Comparison of ENCODE assay signal across 12 cellular contexts in genomic region chr15:77027111-77027696, GRCh38. TPM values are rescaled to one million over a fixed set of nuclear protein-coding genes. Genes with fewer than 3 reads are reported as not detected.
DNase-seq lines count a peak whose midpoint lies in the region; ATAC-seq, FAIRE-seq and TF ChIP-seq lines count a peak whose summit lies in the region.
"Had no signal": no experiment of that assay in that cellular context is flagged by ENCODE, and none has a peak within 500 bp of the region (broad histone marks: within the 10 kb centered on the region; RNA-seq: fewer than 3 reads in every experiment).

No MANE protein-coding gene starts in this region.

- no peaks in the 10 kb centered on the region for H3K79me2 ChIP-seq in H1 (ENCODE audit: control insufficient read depth in 1 of 2, insufficient read depth in 2 of 2, low read length in 2 of 2)

- H3K27me3 ChIP-seq in H1 (replicated peaks in 1 of 4; ENCODE audit: control insufficient read depth in 3 of 4, extremely low read depth in 1 of 4, insufficient read depth in 3 of 4, low read length in 3 of 4), result peaks cover 0 to 7% (median 0%) of the 10 kb centered on the region in 4 experiments; a peak in 4 of 7 replicates

- FAIRE-seq in H1 (lab: Jason Lieb, UNC) (no peak), HTR-8/SVneo (lab: Jason Lieb, UNC) (no peak)

- no peak overlapping the region for H3K23ac ChIP-seq in H1 (ENCODE audit: insufficient read length)

- no peak overlapping the region for H4K5ac ChIP-seq in H1 (ENCODE audit: insufficient read length, low read depth, low read length)

- no peak for TF ChIP-seq POLR2A in H1 (IDR thresholded peaks at IDR 0.05; ENCODE audit: control extremely low read depth in 1 of 2, low read depth in 2 of 2, low read length in 2 of 2)

- peaks cover 4% of the 10 kb centered on the region; the same call in 1 of the 2 replicates for H3K23me2 ChIP-seq in H1 (ENCODE audit: low read depth, low read length)

- no peak overlapping the region for H2BK120ac ChIP-seq in H1 (replicated peaks; ENCODE audit: low read depth, low read length)

- 91% methylated on average over 12 of the region's 12 CpGs; no CpG with 5 or more reads in 1 of the 2 experiments for WGBS in H1 (ENCODE audit: extremely low coverage in 1 of 2, insufficient coverage in 1 of 2, insufficient read length in 1 of 2, insufficient replicate concordance in 2 of 2, low coverage in 1 of 2, low lambda C conversion rate in 2 of 2, missing lambda C conversion rate in 1 of 2), 2 experiments

- H3K4ac ChIP-seq in H1 (replicated peaks; ENCODE audit: insufficient read length, low read depth, low read length), result no peak overlapping the region

- no peaks in the 10 kb centered on the region for H3K9me3 ChIP-seq in H1 (ENCODE audit: insufficient read depth in 2 of 2, low read depth in 1 of 2, low read length in 1 of 2)

- peak overlapping the region; percentile 3; the same call in 1 of the 2 replicates for H2BK5ac ChIP-seq in H1 (ENCODE audit: low read depth, low read length)

- no peak overlapping the region for H3K4me3 ChIP-seq in H1 (ENCODE audit: extremely low read depth in 1 of 4, insufficient read depth in 2 of 4, low read depth in 3 of 4, low read length in 4 of 4)

- H2BK20ac ChIP-seq in H1 (ENCODE audit: low read length), result no peak overlapping the region

- TF ChIP-seq CTCF in WTC11 (IDR thresholded peaks at IDR 0.05) (no peak), H1 (IDR thresholded peaks at IDR 0.05; ENCODE audit: control extremely low read depth in 1 of 3, insufficient read depth in 1 of 3, low read depth in 1 of 3, low read length in 3 of 3) (no peak)

- H3K4me1 ChIP-seq in H1 (replicated peaks in 1 of 4; ENCODE audit: control insufficient read depth in 3 of 4, insufficient read depth in 4 of 4, low read length in 3 of 4), result peaks cover 0 to 24% (median 8%) of the 10 kb centered on the region in 4 experiments; a peak in 5 of 7 replicates

- H3K9me3 Mint-ChIP-seq in activated CD8-positive, alpha-beta memory T cell treated with anti-CD3 and anti-CD28 coated beads, Interleukin-2, amount 10 ng/mL, durations not matched to agents 7 days and 5 days (ENCODE audit: low read depth), result no peaks in the 10 kb centered on the region
- H3K9me3 Mint-ChIP-seq in WTC11, result no peaks in the 10 kb centered on the region

- H2AFZ ChIP-seq in H1 (ENCODE audit: low read length), result no peak overlapping the region

- H3K56ac ChIP-seq in H1 (replicated peaks; ENCODE audit: insufficient read length, low read depth, low read length), result no peak overlapping the region

- H2BK15ac ChIP-seq in H1 (ENCODE audit: low read length), result peak overlapping the region; percentile 97

- ATAC-seq in activated CD8-positive, alpha-beta memory T cell treated with anti-CD3 and anti-CD28 coated beads, Interleukin-2, amount 10 ng/mL, durations not matched to agents 7 days and 5 days, result no peak
- ATAC-seq in WTC11 (no peak), HG02798 (IDR thresholded peaks at IDR 0.05; ENCODE audit: poor library complexity, unreplicated experiment) (no peak), GM18858 (IDR thresholded peaks at IDR 0.05; ENCODE audit: unreplicated experiment) (no peak)

- DNase-seq in activated CD8-positive, alpha-beta memory T cell treated with anti-CD3 and anti-CD28 coated beads, Interleukin-2, amount 10 ng/mL, durations not matched to agents 7 days and 5 days, result peak; percentile 39
- DNase-seq in activated CD8-positive, alpha-beta memory T cell treated with anti-CD3 and anti-CD28 coated beads for 24 hours, result no peak
- peak; percentile 8 for DNase-seq in WTC11 (ENCODE audit: low spot score)
- DNase-seq in H1 (ENCODE audit: low read depth in 1 of 2, low spot score in 2 of 2), result no peak
- DNase-seq in retina, result peak; percentile 36
- no peak for DNase-seq in HTR-8/SVneo (ENCODE audit: insufficient read length, low spot score)
- DNase-seq: NCI-H2029 treated with DMSO at 0.1 percent for 48 hours, NCI-H82 had no signal

- peaks cover 50% of the 10 kb centered on the region for H3K4me1 Mint-ChIP-seq in activated CD8-positive, alpha-beta memory T cell treated with anti-CD3 and anti-CD28 coated beads, Interleukin-2, amount 10 ng/mL, durations not matched to agents 7 days and 5 days
- peaks cover 5% of the 10 kb centered on the region; the same call in 1 of the 2 replicates for H3K4me1 Mint-ChIP-seq in WTC11

- POLR2A ChIA-PET in WTC11 (lab: Charles Lee), result interaction anchor here (0.6 kb wide), 1 partner anchor 527 kb away, joined by 3 read pairs; no protein-coding TSS in a partner anchor
- POLR2A ChIA-PET in H1 (lab: Charles Lee; ENCODE audit: partially characterized antibody), result no interaction called here

- H3K27me3 Mint-ChIP-seq in activated CD8-positive, alpha-beta memory T cell treated with anti-CD3 and anti-CD28 coated beads, Interleukin-2, amount 10 ng/mL, durations not matched to agents 7 days and 5 days, result no peaks in the 10 kb centered on the region
- H3K27me3 Mint-ChIP-seq in WTC11 (ENCODE audit: low read depth), result peaks cover 10% of the 10 kb centered on the region

- H3K18ac ChIP-seq in H1 (ENCODE audit: extremely low read depth, low read length), result no peak overlapping the region

- no peak overlapping the region for H3K14ac ChIP-seq in H1 (ENCODE audit: insufficient read length)

- peak overlapping the region; percentile 73 to 75; a peak in 1 of 4 replicates for H3K4me2 ChIP-seq in H1 (ENCODE audit: insufficient read depth in 1 of 2, low read depth in 2 of 2, low read length in 2 of 2)
- H3K4me2 ChIP-seq: KMS-11 had no signal

- H2AK5ac ChIP-seq in H1 (ENCODE audit: low read depth, low read length), result 0 out of 2 replicates have a peak overlapping the region, but pooled peaks have one; percentile 65

- peak overlapping the region; percentile 32; the same call in 1 of the 2 replicates for H4K8ac ChIP-seq in H1 (ENCODE audit: extremely low read depth, insufficient read depth, low read length)

- H3K36me3 ChIP-seq in H1 (ENCODE audit: control insufficient read depth in 2 of 4, insufficient read depth in 4 of 4, low read length in 3 of 4), result no peaks in the 10 kb centered on the region

- peaks cover 41% of the 10 kb centered on the region for H3K36me3 Mint-ChIP-seq in activated CD8-positive, alpha-beta memory T cell treated with anti-CD3 and anti-CD28 coated beads, Interleukin-2, amount 10 ng/mL, durations not matched to agents 7 days and 5 days
- no peaks in the 10 kb centered on the region for H3K36me3 Mint-ChIP-seq in WTC11

- no peaks in the 10 kb centered on the region for H3K79me1 ChIP-seq in H1 (ENCODE audit: low read depth, low read length)

- H3K27ac Mint-ChIP-seq in activated CD8-positive, alpha-beta memory T cell treated with anti-CD3 and anti-CD28 coated beads, Interleukin-2, amount 10 ng/mL, durations not matched to agents 7 days and 5 days, result peak overlapping the region; percentile 49
- no peak overlapping the region for H3K27ac Mint-ChIP-seq in WTC11

- H4K20me1 ChIP-seq in H1 (replicated peaks in 1 of 2; ENCODE audit: control insufficient read depth in 1 of 2, insufficient read depth in 2 of 2, low read length in 2 of 2), result no peaks in the 10 kb centered on the region

- H3K4me3 Mint-ChIP-seq in activated CD8-positive, alpha-beta memory T cell treated with anti-CD3 and anti-CD28 coated beads, Interleukin-2, amount 10 ng/mL, durations not matched to agents 7 days and 5 days, result no peak overlapping the region
- H3K4me3 Mint-ChIP-seq in WTC11, result peak overlapping the region; percentile 62

- no peak overlapping the region for H3K27ac ChIP-seq in H1 (ENCODE audit: low read depth, low read length)
- H3K27ac ChIP-seq: KMS-11 had no signal

- no peak overlapping the region for H4K91ac ChIP-seq in H1 (replicated peaks; ENCODE audit: insufficient read length, low read length)

- H3K9ac ChIP-seq in H1 (replicated peaks in 1 of 4; ENCODE audit: extremely low read depth in 1 of 4, low read depth in 3 of 4, low read length in 3 of 4), result no peak overlapping the region
- H3K9ac ChIP-seq: KMS-11 had no signal

- peak overlapping the region; percentile 84; the same call in 1 of the 2 replicates for H2BK12ac ChIP-seq in H1 (ENCODE audit: low read depth, low read length)

- no peak for TF ChIP-seq RAD21 in H1 (IDR thresholded peaks at IDR 0.05 in 1 of 2, conservative IDR thresholded peaks at IDR 0.05 in 1 of 2; ENCODE audit: low read depth in 2 of 2, low read length in 2 of 2)

- CTCF ChIA-PET in activated CD8-positive, alpha-beta memory T cell treated with anti-CD3 and anti-CD28 coated beads, Interleukin-2, amount 10 ng/mL, durations not matched to agents 7 days and 5 days (lab: Charles Lee), result interaction anchor here (1.0 kb wide), 1 partner anchor 54 kb away, joined by 3 read pairs; no protein-coding TSS in a partner anchor
- CTCF ChIA-PET in WTC11 (lab: Charles Lee) (interaction anchor here (0.8 to 4.7 kb wide), 4 partner anchors 7 to 606 kb away, joined by 3 to 57 read pairs (median 12); no protein-coding TSS in a partner anchor), H1 (lab: Charles Lee; ENCODE audit: partially characterized antibody) (interaction anchor here (0.9 to 5.8 kb wide), 9 partner anchors 8 to 606 kb away, joined by 3 to 77 read pairs (median 3); no protein-coding TSS in a partner anchor)

- TF ChIP-seq EP300 in H1 (IDR thresholded peaks at IDR 0.05; ENCODE audit: borderline replicate concordance in 1 of 2, low read depth in 2 of 2, low read length in 2 of 2), result no peak

RNA-seq across cellular contexts. Expression of gene PSTPIP1, which starts 32.3 kb away (rescaled TPM):
- total RNA-seq in activated CD8-positive, alpha-beta memory T cell treated with anti-CD3 and anti-CD28 coated beads, Interleukin-2, amount 10 ng/mL, durations not matched to agents 7 days and 5 days, result 100 to 1,000 TPM; 157 to 255 TPM
- total RNA-seq in WTC11 (2021), result 1.3 to 1.6 TPM (median 1.5 TPM) in 3 replicates
- 0.63 and 1.8 TPM in 2 replicates for total RNA-seq in H1 (2021; fragmentation: NEBNext Ultra II Directional; extraction: Animal tissue kit (Norgen Biotek cat#: 25700))
- polyA plus RNA-seq in H1 (2011; rRNA removed), result 1.6 and 3.0 TPM in 2 replicates
- polyA plus RNA-seq in H1 (2011; cell fraction: cytosol; rRNA removed), result 2.1 TPM
- polyA plus RNA-seq in H1 (2011; cell fraction: nucleus; rRNA removed), result 4.1 TPM
- 1.2 to 3.1 TPM (median 2.2 TPM) in 3 of 4 replicates, not detected in the other for polyA plus RNA-seq in H1 (2012, experiment 1 of 2)
- polyA plus RNA-seq in H1 (2012, experiment 2 of 2), result 1.1 TPM
- polyA plus RNA-seq in H1 (2013, experiment 1 of 2), result 0.95 TPM
- polyA plus RNA-seq in H1 (2013, experiment 2 of 2), result 1.7 TPM
- polyA minus RNA-seq in H1 (2011; rRNA and poly(A)+ RNA removed), result 0.32 and 0.60 TPM in 2 replicates
- polyA minus RNA-seq in H1 (2011; cell fraction: cytosol; rRNA and poly(A)+ RNA removed), result not detected
- 1.1 TPM for polyA minus RNA-seq in H1 (2011; cell fraction: nucleus; rRNA and poly(A)+ RNA removed)
- total RNA-seq: smooth muscle cell had no signal

RNA-seq across cellular contexts. Expression of gene TSPAN3, which starts 43.7 kb away (rescaled TPM):
- 10 to 100 TPM; 20.9 to 29.4 TPM for total RNA-seq in activated CD8-positive, alpha-beta memory T cell treated with anti-CD3 and anti-CD28 coated beads, Interleukin-2, amount 10 ng/mL, durations not matched to agents 7 days and 5 days
- 84.9 to 101 TPM (median 93.4 TPM) in 3 replicates for total RNA-seq in WTC11 (2021)
- total RNA-seq in H1 (2021; fragmentation: NEBNext Ultra II Directional; extraction: Animal tissue kit (Norgen Biotek cat#: 25700)), result 107 and 112 TPM in 2 replicates
- polyA plus RNA-seq in H1 (2011; rRNA removed), result 172 and 238 TPM in 2 replicates
- polyA plus RNA-seq in H1 (2011; cell fraction: cytosol; rRNA removed), result 185 TPM
- 71.9 TPM for polyA plus RNA-seq in H1 (2011; cell fraction: nucleus; rRNA removed)
- polyA plus RNA-seq in H1 (2012, experiment 1 of 2), result 145 to 155 TPM (median 153 TPM) in 4 replicates
- 35.1 TPM for polyA plus RNA-seq in H1 (2012, experiment 2 of 2)
- polyA plus RNA-seq in H1 (2013, experiment 1 of 2), result 119 TPM
- polyA plus RNA-seq in H1 (2013, experiment 2 of 2), result 154 TPM
- polyA minus RNA-seq in H1 (2011; rRNA and poly(A)+ RNA removed), result 197 and 215 TPM in 2 replicates
- 77.6 TPM for polyA minus RNA-seq in H1 (2011; cell fraction: cytosol; rRNA and poly(A)+ RNA removed)
- 44.1 TPM for polyA minus RNA-seq in H1 (2011; cell fraction: nucleus; rRNA and poly(A)+ RNA removed)

Comparison
In these comparisons a context has a peak if more than half of its experiments do, and no peak if none do; other contexts are left out.
1. DNase-seq: peak in activated CD8-positive, alpha-beta memory T cell treated with anti-CD3 and anti-CD28 coated beads, Interleukin-2, amount 10 ng/mL, durations not matched to agents 7 days and 5 days (single experiment), WTC11 (single experiment) and retina (single experiment); none in activated CD8-positive, alpha-beta memory T cell treated with anti-CD3 and anti-CD28 coated beads for 24 hours (single experiment), H1 (0 of 2) and HTR-8/SVneo (single experiment).
2. RNA of gene PSTPIP1, which starts 32.3 kb away (total RNA-seq): 157 to 255 TPM in activated CD8-positive, alpha-beta memory T cell treated with anti-CD3 and anti-CD28 coated beads, Interleukin-2, amount 10 ng/mL, durations not matched to agents 7 days and 5 days; 0.63 to 1.8 TPM in H1 and 1.3 to 1.6 TPM in WTC11; every median in the first group is over 10 times any median in the second.